In the genomic region with DNA sequence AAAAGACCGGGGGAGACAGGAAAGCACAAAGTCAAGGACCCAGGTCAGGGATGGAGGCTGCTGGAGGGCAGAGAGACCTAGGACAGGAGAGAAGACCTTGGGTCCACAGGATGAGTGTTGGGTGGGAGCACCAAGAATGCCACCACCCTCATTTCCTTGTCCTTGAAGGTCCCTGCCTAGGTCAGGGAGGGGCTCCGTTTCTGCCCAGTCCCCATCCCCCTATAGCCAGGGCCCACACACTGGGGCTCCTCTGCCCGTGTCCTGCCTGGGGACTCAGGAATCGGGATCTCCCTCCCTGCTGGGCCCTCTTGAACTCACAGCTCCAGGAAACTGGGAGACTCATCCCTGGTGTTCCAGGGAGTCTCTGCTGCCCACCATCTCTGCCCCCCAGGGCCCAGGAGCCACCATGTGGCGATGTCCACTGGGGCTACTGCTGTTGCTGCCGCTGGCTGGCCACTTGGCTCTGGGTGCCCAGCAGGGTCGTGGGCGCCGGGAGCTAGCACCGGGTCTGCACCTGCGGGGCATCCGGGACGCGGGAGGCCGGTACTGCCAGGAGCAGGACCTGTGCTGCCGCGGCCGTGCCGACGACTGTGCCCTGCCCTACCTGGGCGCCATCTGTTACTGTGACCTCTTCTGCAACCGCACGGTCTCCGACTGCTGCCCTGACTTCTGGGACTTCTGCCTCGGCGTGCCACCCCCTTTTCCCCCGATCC, we compare ENCODE assay signal across 10 cellular contexts. TPM values are rescaled to one million over a fixed set of nuclear protein-coding genes. Genes with fewer than 3 reads are reported as not detected.
DNase-seq lines count a peak whose midpoint lies in the region; ATAC-seq and TF ChIP-seq lines count a peak whose summit lies in the region.
"Had no signal": no experiment of that assay in that cellular context is flagged by ENCODE, and none has a peak within 500 bp of the region (broad histone marks: within the 10 kb centered on the region; RNA-seq: fewer than 3 reads in every experiment).

No MANE protein-coding gene starts in this region.

- no peaks in the 10 kb centered on the region for H3K36me3 Mint-ChIP-seq in endodermal cell (ENCODE audit: low read depth)

- H3K27me3 ChIP-seq in PC-3 (ENCODE audit: low read length) (no peaks in the 10 kb centered on the region), endodermal cell (ENCODE audit: control insufficient read depth, insufficient read depth, low read length, poor library complexity, severe bottlenecking) (no peaks in the 10 kb centered on the region), lung (ENCODE audit: control insufficient read depth, insufficient read depth) (no peaks in the 10 kb centered on the region)

- H4K20me1 ChIP-seq in PC-3 (ENCODE audit: low read length): peaks cover 13% of the 10 kb centered on the region; the same call in 1 of the 2 replicates

- H3K9ac ChIP-seq in PC-3 (ENCODE audit: low read length): peak overlapping the region; percentile 86
- H3K9ac ChIP-seq in endodermal cell (ENCODE audit: extremely low read depth, low read length, poor library complexity, severe bottlenecking): no peak overlapping the region

- intact Hi-C loops in PC-3 (cut with micrococcal nuclease): no loop called here

- peak overlapping the region; percentile 71 for H3K4me3 ChIP-seq in PC-3 (ENCODE audit: low read length)
- H3K4me3 ChIP-seq in endodermal cell (ENCODE audit: low read length): no peak overlapping the region
- peak overlapping the region; percentile 69 for H3K4me3 ChIP-seq in lung

- DNase-seq in PC-3 (no peak), endodermal cell (peak; percentile 54), lung (ENCODE audit: low spot score) (peak; percentile 25), NCI-H187 treated with DMSO at 0.1 percent for 48 hours (lab: John Stamatoyannopoulos, UW) (no peak), AML-193 (lab: John Stamatoyannopoulos, UW) (no peak), DMS 273 treated with DMSO at 0.1 percent for 48 hours (lab: John Stamatoyannopoulos, UW) (no peak)
- DNase-seq: activated naive CD4-positive, alpha-beta T cell treated with anti-CD3 and anti-CD28 coated beads for 36 hours; T1000 had no signal

- H3K4me1 ChIP-seq in PC-3 (ENCODE audit: insufficient read depth, low read length): peaks cover 74% of the 10 kb centered on the region
- H3K4me1 ChIP-seq in endodermal cell (ENCODE audit: control insufficient read depth, insufficient read depth, low read length): no peaks in the 10 kb centered on the region
- peaks cover 9 to 30% of the 10 kb centered on the region in 2 donors for H3K4me1 ChIP-seq in lung (ENCODE audit: control insufficient read depth in 2 of 2, insufficient read depth in 2 of 2, low read length in 2 of 2)

- H3K9me3 Mint-ChIP-seq in endodermal cell: no peaks in the 10 kb centered on the region
- H3K9me3 Mint-ChIP-seq: activated naive CD4-positive, alpha-beta T cell treated with anti-CD3 and anti-CD28 coated beads for 36 hours had no signal

- no peak for TF ChIP-seq CTCF in PC-3 (conservative IDR thresholded peaks at IDR 0.05; ENCODE audit: low read depth, low read length)
- no peak for TF ChIP-seq CTCF in endodermal cell (conservative IDR thresholded peaks at IDR 0.05)
- TF ChIP-seq CTCF in lung (IDR thresholded peaks at IDR 0.05; ENCODE audit: control extremely low read depth, extremely low read depth): no peak

- POLR2A ChIA-PET in PC-3 (lab: Charles Lee; ENCODE audit: unreplicated experiment): interaction anchor here (0.6 kb wide), 1 partner anchor 105 kb away, joined by 3 read pairs; no protein-coding TSS in a partner anchor

- peak overlapping the region; percentile 90 for H3K4me2 ChIP-seq in PC-3 (ENCODE audit: low read length)

- H3K27me3 Mint-ChIP-seq in endodermal cell (ENCODE audit: insufficient read depth): peaks cover 6% of the 10 kb centered on the region

- H2AFZ ChIP-seq in PC-3 (ENCODE audit: low read length): no peak overlapping the region

- ATAC-seq in PC-3 (no peak), lung (ENCODE audit: insufficient read depth, low FRiP score) (no peak), HG03521 (IDR thresholded peaks at IDR 0.05; ENCODE audit: unreplicated experiment) (no peak)

- H3K27ac Mint-ChIP-seq in endodermal cell: no peak overlapping the region
- H3K27ac Mint-ChIP-seq: activated naive CD4-positive, alpha-beta T cell treated with anti-CD3 and anti-CD28 coated beads for 36 hours had no signal

- H3K27ac ChIP-seq in PC-3 (ENCODE audit: low read length) (peak overlapping the region; percentile 98), endodermal cell (ENCODE audit: low read depth, low read length) (no peak overlapping the region), lung (ENCODE audit: low read depth in 1 of 2, low read length in 1 of 2) (peak overlapping the region; percentile 87 to 93), temporal lobe (ENCODE audit: low read depth, low read length) (peak overlapping the region; percentile 27)

- 90 to 92% methylated on average over 10 to 27 of the region's 27 CpGs for WGBS in endodermal cell (ENCODE audit: insufficient coverage in 1 of 2, insufficient read length in 1 of 2), 2 experiments
- WGBS in lung, 2 donors: 50 to 68% methylated on average over 27 of the region's 27 CpGs

- peaks cover 52% of the 10 kb centered on the region for H3K79me2 ChIP-seq in PC-3 (ENCODE audit: low read length)

- TSS peak; percentile 62 for BruUV-seq in PC-3 (replicated peaks; lab: Mats Ljungman, UMichigan)

- CTCF ChIA-PET in PC-3 (lab: Charles Lee): interaction anchor here (0.6 kb wide), 1 partner anchor 378 kb away, joined by 3 read pairs; no protein-coding TSS in a partner anchor

- H3K9me3 ChIP-seq in PC-3 (ENCODE audit: low read length) (no peaks in the 10 kb centered on the region), endodermal cell (ENCODE audit: control insufficient read depth, low read length) (no peaks in the 10 kb centered on the region), lung (ENCODE audit: control insufficient read depth in 2 of 2, insufficient read depth in 1 of 2, low read length in 1 of 2) (no peaks in the 10 kb centered on the region)

- H3K9me2 ChIP-seq in PC-3 (replicated peaks; ENCODE audit: low read length): no peaks in the 10 kb centered on the region

- no peaks in the 10 kb centered on the region for H3F3A ChIP-seq in PC-3 (ENCODE audit: low read length, unreplicated experiment)

- H3K4me1 Mint-ChIP-seq in endodermal cell: peaks cover 19% of the 10 kb centered on the region

- H3K4me3 Mint-ChIP-seq in endodermal cell: peak overlapping the region; percentile 45
- H3K4me3 Mint-ChIP-seq: activated naive CD4-positive, alpha-beta T cell treated with anti-CD3 and anti-CD28 coated beads for 36 hours had no signal

- H3K36me3 ChIP-seq in PC-3 (ENCODE audit: low read depth, low read length) (peaks cover 3% of the 10 kb centered on the region; the same call in 1 of the 2 replicates), endodermal cell (ENCODE audit: control insufficient read depth, insufficient read depth, low read length) (no peaks in the 10 kb centered on the region), lung (ENCODE audit: control insufficient read depth in 2 of 2, insufficient read depth in 2 of 2, low read length in 2 of 2) (peaks cover 0 to 3% of the 10 kb centered on the region in 2 donors)

RNA-seq across cellular contexts. Expression of a gene that starts 0.6 kb away (rescaled TPM):
- total RNA-seq in PC-3 (2014; rRNA removed): 176 and 217 TPM in 2 replicates
- 1 to 10 TPM; 3.0 to 3.4 TPM for total RNA-seq in endodermal cell
- 1.0 TPM for polyA plus RNA-seq in endodermal cell (2013, experiment 1 of 2)
- polyA plus RNA-seq in endodermal cell (2013, experiment 2 of 2): 0.70 TPM
- total RNA-seq in lung: 10 to 100 TPM; 89.4 to 90.9 TPM
- polyA plus RNA-seq in lung: 10 to 100 TPM; 64.1 to 78.9 TPM
- total RNA-seq in temporal lobe: 1.7 TPM
- total RNA-seq: activated naive CD4-positive, alpha-beta T cell treated with anti-CD3 and anti-CD28 coated beads for 36 hours had no signal

RNA-seq across cellular contexts. Expression of a gene that starts 40.6 kb away (rescaled TPM):
- total RNA-seq in PC-3 (2014; rRNA removed): not detected in 2 replicates
- total RNA-seq in endodermal cell: not detected
- polyA plus RNA-seq in endodermal cell (2013, experiment 1 of 2): 0.28 TPM
- not detected for polyA plus RNA-seq in endodermal cell (2013, experiment 2 of 2)
- under 1 TPM in 1 of 2 donors, not detected in 1; 0.14 TPM for total RNA-seq in lung
- under 1 TPM in 1 of 2 donors, not detected in 1; 0.08 TPM for polyA plus RNA-seq in lung
- 3.2 TPM for total RNA-seq in temporal lobe
- total RNA-seq: activated naive CD4-positive, alpha-beta T cell treated with anti-CD3 and anti-CD28 coated beads for 36 hours had no signal

Comparison
In these comparisons a context has a peak if more than half of its experiments do, and no peak if none do; other contexts are left out.
1. DNase-seq: peak in endodermal cell (single experiment) and lung (single experiment); none in PC-3 (single experiment), NCI-H187 treated with DMSO at 0.1 percent for 48 hours (single experiment), AML-193 (0 of 2) and DMS 273 treated with DMSO at 0.1 percent for 48 hours (single experiment).
2. RNA of a gene that starts 0.6 kb away (total RNA-seq): 176 to 217 TPM in PC-3 and 89.4 to 90.9 TPM in lung; 3.0 to 3.4 TPM in endodermal cell and 1.7 TPM in temporal lobe (single experiment); every median in the first group is over 10 times any median in the second.